In the genomic region with DNA sequence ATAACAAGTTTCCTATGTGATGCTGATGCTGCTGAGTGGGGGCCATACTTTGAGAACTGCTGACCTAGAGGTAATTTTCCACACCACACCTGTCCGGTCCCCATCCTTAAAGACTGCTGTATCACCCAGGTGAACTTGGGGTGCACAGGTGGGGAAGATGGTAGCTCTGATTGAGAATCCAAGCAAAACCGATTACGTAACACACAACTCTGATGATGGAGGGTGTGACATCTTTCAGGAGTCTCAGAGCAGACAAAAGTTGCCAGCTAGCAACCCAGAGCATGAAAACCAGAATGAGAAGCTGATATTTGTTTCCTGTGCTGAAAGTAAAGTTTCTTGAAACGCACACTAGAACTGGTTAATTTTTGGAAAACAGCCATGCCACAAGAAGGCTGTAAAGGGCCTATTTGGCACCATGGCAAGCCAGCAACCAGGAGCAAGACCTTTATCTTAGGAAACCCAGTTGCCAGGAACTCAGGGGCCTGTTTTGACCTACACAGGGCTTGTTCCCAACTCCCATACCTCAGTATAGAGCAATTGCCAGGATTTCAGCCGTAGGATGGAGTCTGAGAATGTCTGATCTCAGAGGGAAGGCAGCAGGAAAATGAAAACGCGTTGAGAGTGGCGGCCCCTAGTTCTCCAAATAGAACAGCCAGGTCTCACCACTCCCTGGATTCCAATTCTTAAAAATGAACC, we compare ENCODE assay signal across 16 cellular contexts.
"Had no signal": no experiment of that assay in that cellular context is flagged by ENCODE, and none has a peak within 500 bp of the region (broad histone marks: within the 10 kb centered on the region; RNA-seq: fewer than 3 reads in every experiment).

No MANE protein-coding gene starts in this region.

- H3K9me3 Mint-ChIP-seq: activated B cell treated with CpG ODN at 0.5 μM for 24 hours; activated T-cell treated with anti-CD3 and anti-CD28 coated beads, Interleukin-2, amount 50 U/mL, for 72 hours; T-helper 2 cell treated with Interferon-gamma antibody and Interleukin-4, amounts not matched to agents 5 μg/mL and 100 μg/mL, for 36 hours had no signal

- H3K4me2 ChIP-seq: hepatocyte had no signal

- H3K27ac Mint-ChIP-seq: activated B cell treated with CpG ODN at 0.5 μM for 24 hours; activated CD8-positive, alpha-beta T cell treated with anti-CD3 and anti-CD28 coated beads, Interleukin-2, amount 10 ng/mL, durations not matched to agents 7 days and 5 days; activated naive CD4-positive, alpha-beta T cell treated with anti-CD3 and anti-CD28 coated beads, Interleukin-2, amount 50 U/mL, for 72 hours; activated T-cell treated with anti-CD3 and anti-CD28 coated beads, Interleukin-2, amount 50 U/mL, for 72 hours; T-helper 2 cell treated with Interferon-gamma antibody and Interleukin-4, amounts not matched to agents 5 μg/mL and 100 μg/mL, for 36 hours had no signal

- H3K4me3 Mint-ChIP-seq: activated B cell treated with CpG ODN at 0.5 μM for 24 hours; activated CD8-positive, alpha-beta T cell treated with anti-CD3 and anti-CD28 coated beads, Interleukin-2, amount 10 ng/mL, durations not matched to agents 7 days and 5 days; activated T-cell treated with anti-CD3 and anti-CD28 coated beads, Interleukin-2, amount 50 U/mL, for 72 hours; mesothelial cell of epicardium; T-helper 2 cell treated with Interferon-gamma antibody and Interleukin-4, amounts not matched to agents 5 μg/mL and 100 μg/mL, for 36 hours had no signal

- H3K4me1 ChIP-seq: pancreas had no signal

- H3K36me3 ChIP-seq: pancreas had no signal

- H3K27me3 Mint-ChIP-seq: activated B cell treated with CpG ODN at 0.5 μM for 24 hours had no signal

- DNase-seq: activated B cell treated with CpG ODN at 0.5 μM for 24 hours; activated CD4-positive, alpha-beta T cell treated with anti-CD3 and anti-CD28 coated beads for 48 hours; activated CD8-positive, alpha-beta memory T cell treated with anti-CD3 and anti-CD28 coated beads, Interleukin-2, amount 50 U/mL, for 4 hours; activated CD8-positive, alpha-beta T cell treated with anti-CD3 and anti-CD28 coated beads, Interleukin-2, amount 10 ng/mL, durations not matched to agents 7 days and 5 days; activated gamma-delta T cell; activated T-cell treated with anti-CD3 and anti-CD28 coated beads, Interleukin-2, amount 50 U/mL, for 72 hours; dermis blood vessel endothelial cell; islet precursor cell; pancreas; stimulated activated CD4-positive, alpha-beta T cell treated with anti-CD3 and anti-CD28 coated beads, Interleukin-4, amount 100 ng/mL, for 24 hours; stimulated activated naive CD8-positive, alpha-beta T cell treated with anti-CD3 and anti-CD28 coated beads, Interleukin-15, Interleukin-2, amounts not matched to agents 100 U/mL and 50 U/mL, for 24 hours had no signal

- FAIRE-seq: endometrium, pancreas had no signal

- H3K4me3 ChIP-seq: hepatocyte, pancreas had no signal

- H3K36me3 Mint-ChIP-seq: mesothelial cell of epicardium had no signal

- ATAC-seq: activated CD8-positive, alpha-beta T cell treated with anti-CD3 and anti-CD28 coated beads, Interleukin-2, amount 10 ng/mL, durations not matched to agents 7 days and 5 days; activated naive CD4-positive, alpha-beta T cell treated with anti-CD3 and anti-CD28 coated beads, Interleukin-2, amount 50 U/mL, for 72 hours; activated T-cell treated with anti-CD3 and anti-CD28 coated beads, Interleukin-2, amount 50 U/mL, for 72 hours; pancreas; stimulated activated naive CD8-positive, alpha-beta T cell treated with anti-CD3 and anti-CD28 coated beads, Interleukin-15, Interleukin-2, amounts not matched to agents 100 U/mL and 50 U/mL, for 24 hours had no signal

- H2AFZ ChIP-seq: hepatocyte had no signal

- H3K27ac ChIP-seq: hepatocyte, pancreas had no signal

- H3K79me2 ChIP-seq: hepatocyte had no signal

- H3K27me3 ChIP-seq: hepatocyte, pancreas had no signal

- H3K9me3 ChIP-seq: pancreas had no signal
